8 cellular contexts compared by ENCODE assay signal in the genomic region with DNA sequence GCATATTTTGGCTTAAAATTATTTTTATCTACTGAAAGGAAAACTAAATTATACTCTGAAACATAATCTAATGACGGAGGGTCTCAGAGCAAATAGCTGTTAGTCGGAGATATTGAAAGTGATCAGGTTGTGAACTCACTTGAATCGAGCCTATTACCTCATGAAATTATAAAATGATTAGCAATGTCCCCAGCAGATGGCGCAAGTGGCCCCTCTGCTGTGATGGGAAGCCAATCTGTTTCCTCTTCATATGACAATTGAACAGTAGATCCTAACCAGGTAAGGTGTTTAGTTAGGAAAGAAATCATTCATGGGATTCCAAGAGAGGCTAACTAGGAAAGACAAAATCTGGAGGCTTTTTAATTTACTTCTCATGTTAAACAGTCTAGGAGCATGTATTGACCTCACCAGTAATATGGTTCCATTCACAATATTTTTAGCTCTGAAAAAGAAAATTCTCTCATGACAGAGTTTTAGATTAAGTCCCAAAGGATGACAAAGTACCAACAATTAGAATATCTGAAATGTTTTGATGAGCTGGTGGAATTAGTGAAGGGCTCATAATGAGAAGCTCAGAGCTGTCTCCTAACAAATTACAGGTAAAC. TPM values are rescaled to one million over a fixed set of nuclear protein-coding genes. Genes with fewer than 3 reads are reported as not detected.
DNase-seq lines count a peak whose midpoint lies in the region; ATAC-seq and TF ChIP-seq lines count a peak whose summit lies in the region.

No MANE protein-coding gene starts in this region.

- TF ChIP-seq CTCF in GM12873 (IDR thresholded peaks at IDR 0.05; ENCODE audit: insufficient read depth, low read depth, low read length, missing control alignments), result peak; percentile 72

- ATAC-seq in GM19455 (IDR thresholded peaks at IDR 0.05; ENCODE audit: unreplicated experiment), result no peak

- DNase-seq in M059J (ENCODE audit: low read depth) (peak; percentile 64), SHP77 (lab: John Stamatoyannopoulos, UW) (peak; percentile 27 to 46), fibroblast of the conjunctiva (ENCODE audit: low read depth) (peak; percentile 51), nucleus accumbens (lab: John Stamatoyannopoulos, UW) (peak in 45 of 56 donors; percentile 1 to 88 (median 33)), superior temporal gyrus (ENCODE audit: extremely low spot score) (peak; percentile 93)
- peak; percentile 53 to 56 for DNase-seq in activated T-helper 1 cell treated with anti-CD3 and anti-CD28 coated beads, Interleukin-2, amount 50 U/mL, for 16 hours (ENCODE audit: low read depth in 1 of 2, low spot score in 1 of 2)

RNA-seq across cellular contexts. Expression of gene MPPE1, which starts 29.9 kb away (rescaled TPM):
- total RNA-seq in M059J (2014; rRNA removed; shearing (Covaris generic)), result 34.7 and 35.9 TPM in 2 replicates

RNA-seq across cellular contexts. Expression of gene IMPA2, which starts 43.3 kb away (rescaled TPM):
- total RNA-seq in M059J (2014; rRNA removed; shearing (Covaris generic)), result 9.6 and 10.4 TPM in 2 replicates

Comparison
In these comparisons a context has a peak if more than half of its experiments do, and no peak if none do; other contexts are left out.
1. DNase-seq: peak in every context shown above with its lines; median percentile 93 in superior temporal gyrus; 64 in M059J; 54 in activated T-helper 1 cell treated with anti-CD3 and anti-CD28 coated beads, Interleukin-2, amount 50 U/mL, for 16 hours; 51 in fibroblast of the conjunctiva; 36 in SHP77; 33 in nucleus accumbens.